9 cellular contexts compared by ENCODE assay signal in the genomic region with DNA sequence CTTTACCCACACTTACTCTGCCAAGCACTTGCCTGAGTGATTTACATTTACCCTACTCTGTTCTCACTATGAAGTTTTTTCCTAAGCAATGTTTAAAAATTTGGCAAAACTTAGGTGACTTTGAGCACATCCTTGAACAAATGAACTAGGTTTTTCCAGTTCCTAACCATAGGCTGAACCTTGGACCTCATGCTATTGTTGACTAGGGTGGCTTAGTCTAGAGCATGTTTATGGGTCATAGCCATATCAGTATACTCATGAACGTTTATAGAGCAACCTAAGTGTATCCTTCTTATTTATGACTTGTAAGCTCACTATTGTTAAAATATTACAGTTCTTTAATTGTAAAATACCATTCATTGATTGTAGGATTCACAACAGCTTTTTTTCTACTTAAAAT.
"Had no signal": no experiment of that assay in that cellular context is flagged by ENCODE, and none has a peak within 500 bp of the region (broad histone marks: within the 10 kb centered on the region; RNA-seq: fewer than 3 reads in every experiment).

No MANE protein-coding gene starts in this region.

- H3K36me3 ChIP-seq: HAP-1 had no signal

- H3K27ac Mint-ChIP-seq: HFFc6 had no signal

- H3K4me3 Mint-ChIP-seq: HFFc6 had no signal

- ATAC-seq: HCT116, K562 had no signal

- H3K4me3 ChIP-seq: HAP-1, K562 had no signal

- H3K27ac ChIP-seq: HL-60 had no signal

- H3K4me1 ChIP-seq: HAP-1 had no signal

- DNase-seq: GOT3, H7, HFFc6, IMR-90, KG1 had no signal

- H3K9me3 ChIP-seq: HAP-1 had no signal

- H3K9me3 Mint-ChIP-seq: HFFc6 had no signal
